9 cellular contexts compared by ENCODE assay signal in the genomic region with DNA sequence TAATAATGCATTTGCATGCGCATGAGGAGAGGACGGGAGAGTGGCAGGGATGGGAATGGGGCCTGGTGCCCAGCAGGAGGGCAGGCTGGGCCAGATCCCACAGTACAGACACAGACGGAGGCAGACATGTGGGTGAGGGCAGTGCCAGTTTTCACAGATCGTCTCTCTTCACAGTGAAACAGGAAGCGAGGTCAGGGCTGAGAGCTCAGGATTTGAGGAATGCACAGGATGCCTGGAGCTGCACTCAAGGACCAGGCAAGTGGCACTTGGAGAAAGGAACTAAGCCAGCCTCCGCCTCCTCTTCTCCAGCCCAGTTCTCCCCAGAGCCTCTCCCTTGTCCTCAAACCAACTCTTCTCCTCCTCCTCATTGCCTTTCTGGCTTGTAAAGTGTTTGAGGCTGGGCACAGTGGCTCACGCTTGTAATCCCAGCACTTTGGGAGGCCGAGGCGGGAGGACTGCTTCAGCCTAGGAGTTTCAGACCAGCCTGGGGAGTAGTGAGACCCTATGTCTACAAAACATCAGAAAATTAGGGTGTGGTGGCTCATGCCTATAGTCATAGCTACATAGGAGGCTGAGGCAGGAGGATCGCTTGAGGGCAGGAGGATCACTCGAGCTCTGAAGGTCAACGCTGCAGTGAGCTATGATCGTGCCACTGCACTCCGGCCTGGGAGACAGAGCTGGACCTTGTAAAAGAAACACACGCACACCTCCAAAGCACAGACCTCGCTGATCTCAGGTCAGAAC.
DNase-seq lines count a peak whose midpoint lies in the region; ATAC-seq and TF ChIP-seq lines count a peak whose summit lies in the region.
"Had no signal": no experiment of that assay in that cellular context is flagged by ENCODE, and none has a peak within 500 bp of the region (broad histone marks: within the 10 kb centered on the region; RNA-seq: fewer than 3 reads in every experiment).

No MANE protein-coding gene starts in this region.

- H3K4me3 ChIP-seq in GM23248, result no peak overlapping the region
- H3K4me3 ChIP-seq in hepatocyte, result no peak overlapping the region
- H3K4me3 ChIP-seq in skin epidermis, result no peak overlapping the region

- H3K4me2 ChIP-seq in GM23248 (ENCODE audit: unreplicated experiment) (no peak overlapping the region), hepatocyte (no peak overlapping the region)

- H2AFZ ChIP-seq in GM23248 (peak overlapping the region; percentile 53; the same call in 1 of the 2 replicates), hepatocyte (no peak overlapping the region)

- DNase-seq in GM23248 (peak; percentile 14), activated B cell treated with CpG ODN at 0.5 μM for 24 hours (no peak), hepatocyte (ENCODE audit: low spot score) (no peak), NCI-H1436 (lab: John Stamatoyannopoulos, UW) (no peak), COR-L47 (lab: John Stamatoyannopoulos, UW) (no peak), NCI-H1436 treated with DMSO at 0.1 percent for 48 hours (lab: John Stamatoyannopoulos, UW) (no peak)
- DNase-seq: NCI-H774 had no signal

- H3K9me2 ChIP-seq in GM23248 (ENCODE audit: insufficient read depth) (no peaks in the 10 kb centered on the region), hepatocyte (replicated peaks; ENCODE audit: insufficient read depth) (no peaks in the 10 kb centered on the region)

- H3K79me2 ChIP-seq in GM23248 (ENCODE audit: insufficient read depth), result no peaks in the 10 kb centered on the region
- no peaks in the 10 kb centered on the region for H3K79me2 ChIP-seq in hepatocyte

- H3K27me3 Mint-ChIP-seq in activated B cell treated with CpG ODN at 0.5 μM for 24 hours, result no peaks in the 10 kb centered on the region

- H3K36me3 ChIP-seq in GM23248 (ENCODE audit: low read depth), result no peaks in the 10 kb centered on the region
- H3K36me3 ChIP-seq in hepatocyte (replicated peaks; ENCODE audit: insufficient read depth, low read depth), result no peaks in the 10 kb centered on the region

- peaks cover 54% of the 10 kb centered on the region for H3K4me1 Mint-ChIP-seq in activated B cell treated with CpG ODN at 0.5 μM for 24 hours

- peaks cover 6% of the 10 kb centered on the region for H3K36me3 Mint-ChIP-seq in activated B cell treated with CpG ODN at 0.5 μM for 24 hours (ENCODE audit: low read depth)

- TF ChIP-seq CTCF in activated B cell treated with CpG ODN at 0.5 μM for 24 hours (IDR thresholded peaks at IDR 0.05) (no peak), hepatocyte (IDR thresholded peaks at IDR 0.05; ENCODE audit: poor library complexity) (no peak)

- H3K27me3 ChIP-seq in GM23248 (replicated peaks; ENCODE audit: insufficient read depth) (no peaks in the 10 kb centered on the region), hepatocyte (no peaks in the 10 kb centered on the region)

- no peak for ATAC-seq in activated B cell treated with CpG ODN at 0.5 μM for 24 hours (ENCODE audit: low read depth)
- no peak for ATAC-seq in GM21381 (IDR thresholded peaks at IDR 0.05; ENCODE audit: unreplicated experiment)

- CTCF ChIA-PET in activated B cell treated with CpG ODN at 0.5 μM for 24 hours (lab: Charles Lee), result no interaction called here

- H3K9ac ChIP-seq in GM23248, result no peak overlapping the region

- no peaks in the 10 kb centered on the region for H4K20me1 ChIP-seq in GM23248 (ENCODE audit: insufficient read depth)
- no peaks in the 10 kb centered on the region for H4K20me1 ChIP-seq in hepatocyte (ENCODE audit: insufficient read depth, poor library complexity, severe bottlenecking)

- in situ Hi-C loops in GM23248 (cut with MboI), result no loop called here

- no peaks in the 10 kb centered on the region for H3K9me3 ChIP-seq in GM23248 (ENCODE audit: low read depth)
- no peaks in the 10 kb centered on the region for H3K9me3 ChIP-seq in hepatocyte (ENCODE audit: low read depth)

- H3F3A ChIP-seq in GM23248 (ENCODE audit: insufficient read depth), result no peaks in the 10 kb centered on the region

- H3K27ac Mint-ChIP-seq in activated B cell treated with CpG ODN at 0.5 μM for 24 hours, result peak overlapping the region; percentile 71

- H3K4me1 ChIP-seq in GM23248 (ENCODE audit: insufficient read depth) (0 out of 2 replicates have a peak, but pooled peaks cover 7% of the 10 kb centered on the region), hepatocyte (ENCODE audit: insufficient read depth) (no peaks in the 10 kb centered on the region)

- intact Hi-C loops in activated B cell treated with CpG ODN at 0.5 μM for 24 hours (cut with micrococcal nuclease), result no loop called here

- peaks cover 8% of the 10 kb centered on the region for H3K9me3 Mint-ChIP-seq in activated B cell treated with CpG ODN at 0.5 μM for 24 hours

- H3K27ac ChIP-seq in GM23248 (no peak overlapping the region), hepatocyte (peak overlapping the region; percentile 51), skin epidermis (peak overlapping the region in 11 of 21 experiments; percentile 1 to 77 (median 21))

- 82 to 83% methylated on average over 16 of the region's 16 CpGs for WGBS in GM23248 (ENCODE audit: low coverage in 1 of 2, low lambda C conversion rate in 2 of 2, missing lambda C conversion rate in 2 of 2), 2 experiments
- WGBS in hepatocyte (ENCODE audit: low lambda C conversion rate, missing lambda C conversion rate), result 91% methylated on average over 16 of the region's 16 CpGs

- H3K4me3 Mint-ChIP-seq in activated B cell treated with CpG ODN at 0.5 μM for 24 hours, result no peak overlapping the region

- POLR2A ChIA-PET in activated B cell treated with CpG ODN at 0.5 μM for 24 hours (lab: Charles Lee), result interaction anchor here (0.6 to 0.8 kb wide), 2 partner anchors 39 to 75 kb away, joined by 3 to 4 read pairs; no protein-coding TSS in a partner anchor
